1 cellular context compared by ENCODE assay signal in genomic region chr10:114163062-114163861, GRCh38.
TF ChIP-seq lines count a peak whose summit lies in the region.

No MANE protein-coding gene starts in this region.

TF ChIP-seq in WTC11, 78 proteins besides CTCF, POLR2A, EP300 and RAD21 (continued from another document):
- TF ChIP-seq PREB (CRISPR knock-in tag; IDR thresholded peaks at IDR 0.05; ENCODE audit: borderline replicate concordance) (no peak), ATF3 (CRISPR knock-in tag; conservative IDR thresholded peaks at IDR 0.05) (no peak), USF2 (CRISPR knock-in tag; IDR thresholded peaks at IDR 0.05) (no peak), ZNF512 (CRISPR knock-in tag; IDR thresholded peaks at IDR 0.05; ENCODE audit: borderline replicate concordance) (no peak), RORB (CRISPR knock-in tag; IDR thresholded peaks at IDR 0.05) (no peak)
